ENCODE assay signal across 1 cellular context in the genomic region with DNA sequence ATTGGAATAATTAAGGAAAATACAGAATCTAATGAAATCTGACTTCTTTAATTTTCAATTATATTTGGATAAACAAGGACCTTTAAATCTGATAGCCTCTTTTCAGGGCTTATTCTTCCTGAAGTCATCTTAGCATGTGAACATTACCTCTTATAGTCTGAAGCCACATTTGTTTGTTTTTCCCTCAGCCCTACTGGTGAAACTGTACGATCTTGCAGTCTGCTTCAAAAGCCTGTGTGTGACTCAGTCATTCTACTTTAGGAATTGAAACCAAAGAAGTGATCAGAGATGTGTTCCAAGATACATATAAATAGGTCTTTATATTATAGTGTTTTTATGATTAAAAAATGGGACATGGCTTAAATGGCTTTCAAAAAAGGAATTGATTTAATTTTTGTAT.
TF ChIP-seq lines count a peak whose summit lies in the region.

No MANE protein-coding gene starts in this region.

TF ChIP-seq in SK-N-SH, 30 proteins besides CTCF, POLR2A, EP300 and RAD21 (continued from another document):
- TF ChIP-seq, protein P1, sequence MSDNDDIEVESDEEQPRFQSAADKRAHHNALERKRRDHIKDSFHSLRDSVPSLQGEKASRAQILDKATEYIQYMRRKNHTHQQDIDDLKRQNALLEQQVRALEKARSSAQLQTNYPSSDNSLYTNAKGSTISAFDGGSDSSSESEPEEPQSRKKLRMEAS (IDR thresholded peaks at IDR 0.05; ENCODE audit: low read depth), result no peak
- TF ChIP-seq TCF12 (IDR thresholded peaks at IDR 0.05), result no peak
